Comparison of ENCODE assay signal across 8 cellular contexts in genomic region chr19:2061936-2062729, GRCh38. TPM values are rescaled to one million over a fixed set of nuclear protein-coding genes. Genes with fewer than 3 reads are reported as not detected.
DNase-seq lines count a peak whose midpoint lies in the region; ATAC-seq, FAIRE-seq and TF ChIP-seq lines count a peak whose summit lies in the region.

No MANE protein-coding gene starts in this region.

- peaks cover 23 to 45% (median 29%) of the 10 kb centered on the region in 3 donors for H3K4me1 Mint-ChIP-seq in CD8-positive, alpha-beta memory T cell

- BruUV-seq in HepG2 (replicated peaks; lab: Mats Ljungman, UMichigan) = TSS peak; percentile 94

- peak; percentile 40 for TF ChIP-seq RAD21 in HepG2 (CRISPR knock-in tag; IDR thresholded peaks at IDR 0.05)

- H2AFZ ChIP-seq in HepG2 (ENCODE audit: low read length) = no peak overlapping the region

- H3K27ac ChIP-seq in CD8-positive, alpha-beta memory T cell (ENCODE audit: low read depth, low read length) = peak overlapping the region; percentile 97
- H3K27ac ChIP-seq in ascending aorta (peak overlapping the region; percentile 67 to 99), HepG2 (ENCODE audit: extremely low read length, insufficient read depth, low read length) (peak overlapping the region; percentile 100), upper lobe of left lung (peak overlapping the region; percentile 97 to 100 (median 100))

- H3K9me3 ChIP-seq in CD8-positive, alpha-beta memory T cell (ENCODE audit: low read length) = no peaks in the 10 kb centered on the region
- no peaks in the 10 kb centered on the region for H3K9me3 ChIP-seq in ascending aorta
- H3K9me3 ChIP-seq in HepG2 (ENCODE audit: low read length) = no peaks in the 10 kb centered on the region
- no peaks in the 10 kb centered on the region for H3K9me3 ChIP-seq in upper lobe of left lung

- H3K9me3 Mint-ChIP-seq in CD8-positive, alpha-beta memory T cell = no peaks in the 10 kb centered on the region

- peaks cover 0 to 7% (median 0%) of the 10 kb centered on the region in 3 donors for H3K36me3 Mint-ChIP-seq in CD8-positive, alpha-beta memory T cell

- POLR2A ChIA-PET in CD8-positive, alpha-beta memory T cell (lab: Charles Lee) = interaction anchor here (0.5 to 2.1 kb wide), 8 partner anchors 8 to 35 kb away, joined by 3 to 9 read pairs (median 3); no protein-coding TSS in a partner anchor
- POLR2A ChIA-PET in HepG2 (lab: Yijun Ruan, JAX) = interaction anchor here (1.0 to 3.2 kb wide), 6 partner anchors 10 to 46 kb away, joined by 5 to 40 read pairs (median 8); partner anchors contain the start of genes BTBD2 and MKNK2

- CTCF ChIA-PET in CD8-positive, alpha-beta memory T cell (lab: Charles Lee) = interaction anchor here (1.8 kb wide), 1 partner anchor 10 kb away, joined by 8 read pairs; no protein-coding TSS in a partner anchor
- CTCF ChIA-PET in HepG2 (lab: Yijun Ruan, JAX; ENCODE audit: low intra/inter-chr PET ratio, low total read pairs) = no interaction called here

- intact Hi-C loops in ascending aorta (cut with DNase I) (loop anchor here (1.0 to 2.0 kb wide), 4 partner anchors 11 to 35 kb away; partner anchors contain the start of genes IZUMO4, MKNK2 and MOB3A), HepG2 (cut with micrococcal nuclease; ENCODE audit: unreplicated experiment) (no loop called here)

- H3K4me3 ChIP-seq in CD8-positive, alpha-beta memory T cell (ENCODE audit: low read length) = peak overlapping the region; percentile 88
- H3K4me3 ChIP-seq in ascending aorta (peak overlapping the region; percentile 70 to 85), HepG2 (replicated peaks in 1 of 3; ENCODE audit: insufficient read depth in 1 of 3, low read depth in 2 of 3, low read length in 3 of 3) (peak overlapping the region; percentile 58 to 84 (median 69)), upper lobe of left lung (peak overlapping the region; percentile 52 to 70 (median 66))

- peak overlapping the region; percentile 89 to 96 (median 91) for H3K4me3 Mint-ChIP-seq in CD8-positive, alpha-beta memory T cell

- TF ChIP-seq CTCF in ascending aorta (IDR thresholded peaks at IDR 0.05) (no peak), HepG2 (CRISPR knock-in tag; IDR thresholded peaks at IDR 0.05) (peak; percentile 78), upper lobe of left lung (IDR thresholded peaks at IDR 0.05) (peak in 3 of 6 experiments; percentile 5 to 14 (median 10))

- TF ChIP-seq EP300 in HepG2 (IDR thresholded peaks at IDR 0.05; ENCODE audit: low read depth in 2 of 2, low read length in 2 of 2) = no peak
- no peak for TF ChIP-seq EP300 in HepG2 (CRISPR knock-in tag; IDR thresholded peaks at IDR 0.05; ENCODE audit: borderline replicate concordance)
- no peak for TF ChIP-seq EP300 in upper lobe of left lung (IDR thresholded peaks at IDR 0.05)

- H4K20me1 ChIP-seq in HepG2 (ENCODE audit: insufficient read depth, low read length) = no peaks in the 10 kb centered on the region

- H3K27me3 Mint-ChIP-seq in CD8-positive, alpha-beta memory T cell = no peaks in the 10 kb centered on the region

- H3K9ac ChIP-seq in HepG2 (ENCODE audit: insufficient read depth, low read depth, low read length) = peak overlapping the region; percentile 97

- WGBS in HepG2 (ENCODE audit: low lambda C conversion rate) = 14% methylated on average over 11 of the region's 24 CpGs
- 23 to 33% methylated on average over 15 to 21 of the region's 24 CpGs for WGBS in upper lobe of left lung, 2 donors

- no peaks in the 10 kb centered on the region for H3K79me2 ChIP-seq in HepG2 (ENCODE audit: insufficient read depth, low read length)

- no peaks in the 10 kb centered on the region for H3K27me3 ChIP-seq in CD8-positive, alpha-beta memory T cell (ENCODE audit: insufficient read depth, low read length, poor library complexity, severe bottlenecking)
- no peaks in the 10 kb centered on the region for H3K27me3 ChIP-seq in ascending aorta
- H3K27me3 ChIP-seq in HepG2 (ENCODE audit: control insufficient read depth in 1 of 2, insufficient read depth in 2 of 2, low read length in 2 of 2) = no peaks in the 10 kb centered on the region; a peak in 1 of 5 replicates
- H3K27me3 ChIP-seq in upper lobe of left lung = no peaks in the 10 kb centered on the region

- H3K4me1 ChIP-seq in CD8-positive, alpha-beta memory T cell (ENCODE audit: insufficient read depth, low read length) = peaks cover 50% of the 10 kb centered on the region
- H3K4me1 ChIP-seq in ascending aorta (peaks cover 12 to 34% of the 10 kb centered on the region in 2 donors), HepG2 (ENCODE audit: insufficient read depth, low read length) (peaks cover 77% of the 10 kb centered on the region), upper lobe of left lung (peaks cover 39 to 60% (median 42%) of the 10 kb centered on the region in 4 donors)

- peak; percentile 22 to 32; a peak in 3 of 4 replicates for TF ChIP-seq POLR2A in HepG2 (IDR thresholded peaks at IDR 0.05; ENCODE audit: insufficient read depth in 1 of 2, low read depth in 2 of 2, low read length in 2 of 2)
- TF ChIP-seq POLR2A in upper lobe of left lung (IDR thresholded peaks at IDR 0.05) = no peak

- peak overlapping the region; percentile 91 for H3K4me2 ChIP-seq in HepG2 (ENCODE audit: low read depth, low read length)

- ATAC-seq in HG02884 (IDR thresholded peaks at IDR 0.05; ENCODE audit: unreplicated experiment) (peak; percentile 15), HepG2 (peak; percentile 13), upper lobe of left lung (ENCODE audit: low FRiP score in 2 of 2) (peak in 1 of 2 donors; percentile 0), HG02840 (IDR thresholded peaks at IDR 0.05; ENCODE audit: low FRiP score, unreplicated experiment) (no peak)

- no peaks in the 10 kb centered on the region for H3K36me3 ChIP-seq in CD8-positive, alpha-beta memory T cell (ENCODE audit: insufficient read depth, low read length)
- H3K36me3 ChIP-seq in ascending aorta (no peaks in the 10 kb centered on the region), HepG2 (replicated peaks in 1 of 2; ENCODE audit: control insufficient read depth in 1 of 2, insufficient read depth in 2 of 2, low read length in 2 of 2) (no peaks in the 10 kb centered on the region), upper lobe of left lung (no peaks in the 10 kb centered on the region)

- FAIRE-seq in HepG2 (lab: Jason Lieb, UNC) = no peak

- in situ Hi-C loops in HepG2 (cut with HindIII; ENCODE audit: extremely low pct_ligation_motif_present, low pct_unique_long_range_greater_than_20kb) = loop anchor here (5.0 to 10.0 kb wide), 2 partner anchors 40 to 127 kb away; no protein-coding TSS in a partner anchor

- H3K27ac Mint-ChIP-seq in CD8-positive, alpha-beta memory T cell = peak overlapping the region; percentile 95 to 100 (median 97)

- DNase-seq in CD8-positive, alpha-beta memory T cell = no peak
- DNase-seq in ascending aorta (ENCODE audit: low spot score in 2 of 2) = no peak
- DNase-seq in HepG2 (ENCODE audit: low spot score) = peak; percentile 33
- DNase-seq in upper lobe of left lung = peak in 1 of 2 donors; percentile 44
- DNase-seq in activated CD4-positive, CD25-positive, alpha-beta regulatory T cell (lab: John Stamatoyannopoulos, UW) = no peak
- no peak for DNase-seq in NCI-H345 (lab: John Stamatoyannopoulos, UW)

RNA-seq across cellular contexts. Expression of gene MKNK2, which starts 11.1 kb away (rescaled TPM):
- 100 to 1,000 TPM; 137 to 147 TPM for total RNA-seq in CD8-positive, alpha-beta memory T cell
- 50.8 TPM for polyA plus RNA-seq in CD8-positive, alpha-beta memory T cell
- total RNA-seq in ascending aorta = 228 TPM
- total RNA-seq in HepG2 (2016; rRNA removed; fragmentation: Illumina TruSeq; extraction: Trizol) = 35.5 and 44.9 TPM in 2 replicates
- 52.3 and 57.0 TPM in 2 replicates for total RNA-seq in HepG2 (2016; cell fraction: cytosol; rRNA removed; fragmentation: Illumina TruSeq; extraction: Trizol; ENCODE audit: low read depth)
- total RNA-seq in HepG2 (2016; cell fraction: insoluble cytoplasmic fraction; rRNA removed; fragmentation: Illumina TruSeq; extraction: Trizol) = 30.7 and 45.2 TPM in 2 replicates
- total RNA-seq in HepG2 (2016; cell fraction: membrane; rRNA removed; fragmentation: Illumina TruSeq; extraction: Trizol) = 90.7 and 98.8 TPM in 2 replicates
- total RNA-seq in HepG2 (2016; cell fraction: nucleus; rRNA removed; fragmentation: Illumina TruSeq; extraction: Trizol) = 29.7 and 31.4 TPM in 2 replicates
- polyA plus RNA-seq in HepG2 (2011; rRNA removed) = 112 and 129 TPM in 2 replicates
- 75.6 and 125 TPM in 2 replicates for polyA plus RNA-seq in HepG2 (2011; cell fraction: cytosol; rRNA removed)
- 253 and 307 TPM in 2 replicates for polyA plus RNA-seq in HepG2 (2011; cell fraction: nucleus; rRNA removed)
- 68.1 and 73.6 TPM in 2 replicates for polyA plus RNA-seq in HepG2 (2012)
- 65.6 and 66.5 TPM in 2 replicates for polyA plus RNA-seq in HepG2 (2016; cell fraction: cytosol; fragmentation: Illumina TruSeq; extraction: Trizol; ENCODE audit: low read depth)
- polyA plus RNA-seq in HepG2 (2016; cell fraction: insoluble cytoplasmic fraction; fragmentation: Illumina TruSeq; extraction: Trizol; ENCODE audit: low read depth) = 34.0 and 45.2 TPM in 2 replicates
- 77.4 and 85.7 TPM in 2 replicates for polyA plus RNA-seq in HepG2 (2016; cell fraction: membrane; fragmentation: Illumina TruSeq; extraction: Trizol; ENCODE audit: low read depth)
- 73.2 and 74.3 TPM in 2 replicates for polyA plus RNA-seq in HepG2 (2016; cell fraction: nucleus; fragmentation: Illumina TruSeq; extraction: Trizol; ENCODE audit: insufficient read depth, low read depth)
- polyA minus RNA-seq in HepG2 (2011; rRNA and poly(A)+ RNA removed; ENCODE audit: low replicate concordance) = 79.7 and 204 TPM in 2 replicates
- 99.9 and 101 TPM in 2 replicates for polyA minus RNA-seq in HepG2 (2011; cell fraction: cytosol; rRNA and poly(A)+ RNA removed)
- 40.2 and 51.7 TPM in 2 replicates for polyA minus RNA-seq in HepG2 (2011; cell fraction: nucleus; rRNA and poly(A)+ RNA removed)
- total RNA-seq in upper lobe of left lung = 100 to 1,000 TPM; 200 to 397 (median 264) TPM

RNA-seq across cellular contexts. Expression of gene MOB3A, which starts 34.0 kb away (rescaled TPM):
- total RNA-seq in CD8-positive, alpha-beta memory T cell = 100 to 1,000 TPM; 171 to 188 TPM
- polyA plus RNA-seq in CD8-positive, alpha-beta memory T cell = 106 TPM
- total RNA-seq in ascending aorta (44.4 TPM), HepG2 (2016; rRNA removed; fragmentation: Illumina TruSeq; extraction: Trizol) (3.5 and 4.3 TPM in 2 replicates), upper lobe of left lung (100 to 1,000 TPM in 1 of 6 donors, 10 to 100 TPM in 5; 35.4 to 107 (median 60.7) TPM)
- total RNA-seq in HepG2 (2016; cell fraction: cytosol; rRNA removed; fragmentation: Illumina TruSeq; extraction: Trizol; ENCODE audit: low read depth) = 2.2 and 2.7 TPM in 2 replicates
- 3.5 and 4.0 TPM in 2 replicates for total RNA-seq in HepG2 (2016; cell fraction: insoluble cytoplasmic fraction; rRNA removed; fragmentation: Illumina TruSeq; extraction: Trizol)
- 2.7 and 3.2 TPM in 2 replicates for total RNA-seq in HepG2 (2016; cell fraction: membrane; rRNA removed; fragmentation: Illumina TruSeq; extraction: Trizol)
- total RNA-seq in HepG2 (2016; cell fraction: nucleus; rRNA removed; fragmentation: Illumina TruSeq; extraction: Trizol) = 2.4 and 2.5 TPM in 2 replicates
- polyA plus RNA-seq in HepG2 (2011; rRNA removed) = 17.8 and 20.3 TPM in 2 replicates
- polyA plus RNA-seq in HepG2 (2011; cell fraction: cytosol; rRNA removed) = 13.9 and 16.9 TPM in 2 replicates
- polyA plus RNA-seq in HepG2 (2011; cell fraction: nucleus; rRNA removed) = 10.8 and 12.6 TPM in 2 replicates
- 6.2 and 6.8 TPM in 2 replicates for polyA plus RNA-seq in HepG2 (2012)
- 0.97 and 1.0 TPM in 2 replicates for polyA plus RNA-seq in HepG2 (2016; cell fraction: cytosol; fragmentation: Illumina TruSeq; extraction: Trizol; ENCODE audit: low read depth)
- 6.2 and 7.9 TPM in 2 replicates for polyA plus RNA-seq in HepG2 (2016; cell fraction: insoluble cytoplasmic fraction; fragmentation: Illumina TruSeq; extraction: Trizol; ENCODE audit: low read depth)
- 2.8 TPM in 2 replicates for polyA plus RNA-seq in HepG2 (2016; cell fraction: membrane; fragmentation: Illumina TruSeq; extraction: Trizol; ENCODE audit: low read depth)
- polyA plus RNA-seq in HepG2 (2016; cell fraction: nucleus; fragmentation: Illumina TruSeq; extraction: Trizol; ENCODE audit: insufficient read depth, low read depth) = 6.6 and 6.8 TPM in 2 replicates
- polyA minus RNA-seq in HepG2 (2011; rRNA and poly(A)+ RNA removed; ENCODE audit: low replicate concordance) = 23.6 and 71.5 TPM in 2 replicates
- 19.3 and 25.0 TPM in 2 replicates for polyA minus RNA-seq in HepG2 (2011; cell fraction: cytosol; rRNA and poly(A)+ RNA removed)
- 5.3 and 6.0 TPM in 2 replicates for polyA minus RNA-seq in HepG2 (2011; cell fraction: nucleus; rRNA and poly(A)+ RNA removed)

RNA-seq across cellular contexts. Expression of gene IZUMO4, which starts 34.6 kb away (rescaled TPM):
- total RNA-seq in CD8-positive, alpha-beta memory T cell = 1 to 10 TPM; 8.9 to 9.7 TPM
- 0.58 TPM for polyA plus RNA-seq in CD8-positive, alpha-beta memory T cell
- total RNA-seq in ascending aorta (not detected), HepG2 (2016; rRNA removed; fragmentation: Illumina TruSeq; extraction: Trizol) (0.24 and 0.77 TPM in 2 replicates), upper lobe of left lung (10 to 100 TPM in 2 of 6 donors, 1 to 10 TPM in 3, under 1 TPM in 1; 0.59 to 61.8 (median 6.4) TPM)
- total RNA-seq in HepG2 (2016; cell fraction: cytosol; rRNA removed; fragmentation: Illumina TruSeq; extraction: Trizol; ENCODE audit: low read depth) = 0.79 and 0.91 TPM in 2 replicates
- total RNA-seq in HepG2 (2016; cell fraction: insoluble cytoplasmic fraction; rRNA removed; fragmentation: Illumina TruSeq; extraction: Trizol) = 0.34 and 1.5 TPM in 2 replicates
- 0.83 and 1.5 TPM in 2 replicates for total RNA-seq in HepG2 (2016; cell fraction: membrane; rRNA removed; fragmentation: Illumina TruSeq; extraction: Trizol)
- total RNA-seq in HepG2 (2016; cell fraction: nucleus; rRNA removed; fragmentation: Illumina TruSeq; extraction: Trizol) = 1.1 and 2.5 TPM in 2 replicates
- polyA plus RNA-seq in HepG2 (2011; rRNA removed) = 3.9 and 4.1 TPM in 2 replicates
- polyA plus RNA-seq in HepG2 (2011; cell fraction: cytosol; rRNA removed) = 0.55 and 0.75 TPM in 2 replicates
- 66.6 and 91.0 TPM in 2 replicates for polyA plus RNA-seq in HepG2 (2011; cell fraction: nucleus; rRNA removed)
- 1.7 and 4.4 TPM in 2 replicates for polyA plus RNA-seq in HepG2 (2012)
- 0.57 and 1.2 TPM in 2 replicates for polyA plus RNA-seq in HepG2 (2016; cell fraction: cytosol; fragmentation: Illumina TruSeq; extraction: Trizol; ENCODE audit: low read depth)
- 0.45 and 0.53 TPM in 2 replicates for polyA plus RNA-seq in HepG2 (2016; cell fraction: insoluble cytoplasmic fraction; fragmentation: Illumina TruSeq; extraction: Trizol; ENCODE audit: low read depth)
- 0.94 TPM in 2 replicates for polyA plus RNA-seq in HepG2 (2016; cell fraction: membrane; fragmentation: Illumina TruSeq; extraction: Trizol; ENCODE audit: low read depth)
- 4.3 and 6.3 TPM in 2 replicates for polyA plus RNA-seq in HepG2 (2016; cell fraction: nucleus; fragmentation: Illumina TruSeq; extraction: Trizol; ENCODE audit: insufficient read depth, low read depth)
- 0.54 and 2.7 TPM in 2 replicates for polyA minus RNA-seq in HepG2 (2011; rRNA and poly(A)+ RNA removed; ENCODE audit: low replicate concordance)
- polyA minus RNA-seq in HepG2 (2011; cell fraction: cytosol; rRNA and poly(A)+ RNA removed) = not detected in 2 replicates
- polyA minus RNA-seq in HepG2 (2011; cell fraction: nucleus; rRNA and poly(A)+ RNA removed) = 1.9 and 4.2 TPM in 2 replicates

RNA-seq across cellular contexts. Expression of gene BTBD2, which starts 46.6 kb away (rescaled TPM):
- total RNA-seq in CD8-positive, alpha-beta memory T cell = 10 to 100 TPM; 18.6 to 22.5 TPM
- 5.3 TPM for polyA plus RNA-seq in CD8-positive, alpha-beta memory T cell
- total RNA-seq in ascending aorta (90.1 TPM), HepG2 (2016; rRNA removed; fragmentation: Illumina TruSeq; extraction: Trizol) (28.1 and 30.9 TPM in 2 replicates), upper lobe of left lung (10 to 100 TPM; 49.0 to 87.3 (median 69.8) TPM)
- 33.3 and 38.0 TPM in 2 replicates for total RNA-seq in HepG2 (2016; cell fraction: cytosol; rRNA removed; fragmentation: Illumina TruSeq; extraction: Trizol; ENCODE audit: low read depth)
- 26.7 and 27.1 TPM in 2 replicates for total RNA-seq in HepG2 (2016; cell fraction: insoluble cytoplasmic fraction; rRNA removed; fragmentation: Illumina TruSeq; extraction: Trizol)
- total RNA-seq in HepG2 (2016; cell fraction: membrane; rRNA removed; fragmentation: Illumina TruSeq; extraction: Trizol) = 73.7 and 74.9 TPM in 2 replicates
- total RNA-seq in HepG2 (2016; cell fraction: nucleus; rRNA removed; fragmentation: Illumina TruSeq; extraction: Trizol) = 18.7 and 18.8 TPM in 2 replicates
- polyA plus RNA-seq in HepG2 (2011; rRNA removed) = 45.3 and 45.6 TPM in 2 replicates
- 23.9 and 43.2 TPM in 2 replicates for polyA plus RNA-seq in HepG2 (2011; cell fraction: cytosol; rRNA removed)
- polyA plus RNA-seq in HepG2 (2011; cell fraction: nucleus; rRNA removed) = 43.1 and 48.6 TPM in 2 replicates
- polyA plus RNA-seq in HepG2 (2012) = 46.5 and 49.0 TPM in 2 replicates
- 74.0 and 79.4 TPM in 2 replicates for polyA plus RNA-seq in HepG2 (2016; cell fraction: cytosol; fragmentation: Illumina TruSeq; extraction: Trizol; ENCODE audit: low read depth)
- 39.4 and 51.6 TPM in 2 replicates for polyA plus RNA-seq in HepG2 (2016; cell fraction: insoluble cytoplasmic fraction; fragmentation: Illumina TruSeq; extraction: Trizol; ENCODE audit: low read depth)
- 106 and 123 TPM in 2 replicates for polyA plus RNA-seq in HepG2 (2016; cell fraction: membrane; fragmentation: Illumina TruSeq; extraction: Trizol; ENCODE audit: low read depth)
- polyA plus RNA-seq in HepG2 (2016; cell fraction: nucleus; fragmentation: Illumina TruSeq; extraction: Trizol; ENCODE audit: insufficient read depth, low read depth) = 43.6 and 45.5 TPM in 2 replicates
- 32.8 and 55.6 TPM in 2 replicates for polyA minus RNA-seq in HepG2 (2011; rRNA and poly(A)+ RNA removed; ENCODE audit: low replicate concordance)
- polyA minus RNA-seq in HepG2 (2011; cell fraction: cytosol; rRNA and poly(A)+ RNA removed) = 39.1 and 43.2 TPM in 2 replicates
- polyA minus RNA-seq in HepG2 (2011; cell fraction: nucleus; rRNA and poly(A)+ RNA removed) = 10.3 and 12.1 TPM in 2 replicates

Comparison
In these comparisons a context has a peak if more than half of its experiments do, and no peak if none do; other contexts are left out.
1. POLR2A ChIP-seq: peak in HepG2 (2 of 2); none in upper lobe of left lung (0 of 4).
2. Peak in every context shown above with its lines, with median percentiles within 50 percentile points of each other: H3K27ac ChIP-seq and H3K4me3 ChIP-seq.